In genomic region chr10:27360581-27361172, GRCh38 we compare ENCODE assay signal across 8 cellular contexts.
DNase-seq lines count a peak whose midpoint lies in the region; ATAC-seq and TF ChIP-seq lines count a peak whose summit lies in the region.

No MANE protein-coding gene starts in this region.

- peak; percentile 96 for TF ChIP-seq CTCF in 22Rv1 (IDR thresholded peaks at IDR 0.05)
- peak; percentile 88 to 96 for TF ChIP-seq CTCF in brain (conservative IDR thresholded peaks at IDR 0.05)

- peaks cover 4% of the 10 kb centered on the region for H3K4me1 Mint-ChIP-seq in brain

- H3K9me3 Mint-ChIP-seq in brain: peaks cover 0 to 3% (median 0%) of the 10 kb centered on the region in 5 experiments

- no peak overlapping the region for H3K27ac Mint-ChIP-seq in brain

- H3K27me3 Mint-ChIP-seq in brain: no peaks in the 10 kb centered on the region

- peak; percentile 90 for ATAC-seq in GM18499 (IDR thresholded peaks at IDR 0.05; ENCODE audit: insufficient read depth, unreplicated experiment)
- ATAC-seq in HG02884 (IDR thresholded peaks at IDR 0.05; ENCODE audit: unreplicated experiment): peak; percentile 91

- peak; percentile 81 for DNase-seq in NCI-H1694 treated with DMSO at 0.1 percent for 48 hours (lab: John Stamatoyannopoulos, UW)
- peak; percentile 72 for DNase-seq in UCSD-AML1 (lab: John Stamatoyannopoulos, UW; ENCODE audit: unreplicated experiment)
- DNase-seq in iPS-NIHi7 (ENCODE audit: extremely low spot score): peak; percentile 68
- peak; percentile 85 for DNase-seq in stimulated activated CD4-positive, alpha-beta T cell treated with anti-CD3 and anti-CD28 coated beads, Interleukin-15, amount 100 ng/mL, for 24 hours

- H3K27ac ChIP-seq in 22Rv1: no peak overlapping the region

- H3K4me3 Mint-ChIP-seq in brain: no peak overlapping the region

- no peaks in the 10 kb centered on the region for H3K36me3 Mint-ChIP-seq in brain
